In the genomic region with DNA sequence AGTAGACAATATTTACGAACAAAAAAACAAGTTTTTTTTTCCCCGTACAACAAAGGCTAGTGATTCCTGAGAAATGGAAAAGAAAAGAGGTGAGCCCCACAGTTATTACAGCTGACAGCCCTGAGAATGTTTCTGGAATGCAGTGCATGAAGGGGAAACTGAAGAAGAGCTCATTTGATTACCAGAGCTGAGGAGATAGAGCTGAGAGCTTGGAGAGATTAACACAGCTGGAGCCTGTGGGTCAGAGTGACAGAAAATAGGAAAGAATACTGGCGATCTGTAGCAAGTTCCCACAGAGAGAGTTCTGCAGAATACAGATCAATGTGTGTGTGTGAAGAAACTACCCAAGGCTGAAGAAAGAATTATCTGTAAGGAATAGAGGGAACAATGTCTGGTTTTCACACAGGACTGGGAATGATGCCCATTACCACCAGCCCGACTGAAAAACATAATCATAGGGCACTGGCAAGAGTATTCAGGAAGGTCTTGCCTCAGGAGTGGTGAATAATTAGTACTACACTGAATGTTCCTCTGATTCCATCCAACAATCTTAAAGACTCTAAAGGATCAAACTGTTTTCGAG, we compare ENCODE assay signal across 21 cellular contexts.
A peak's percentile ranks its signal among the peaks of the same experiment; 100 is the strongest.
DNase-seq lines count a peak whose midpoint lies in the region; ATAC-seq, FAIRE-seq and TF ChIP-seq lines count a peak whose summit lies in the region.
"Had no signal": no experiment of that assay in that cellular context is flagged by ENCODE, and none has a peak within 500 bp of the region (broad histone marks: within the 10 kb centered on the region; RNA-seq: fewer than 3 reads in every experiment).

No MANE protein-coding gene starts in this region.

- H3K9me3 ChIP-seq in mammary epithelial cell (replicated peaks; ENCODE audit: insufficient read depth, low read length) (no peaks in the 10 kb centered on the region), keratinocyte (ENCODE audit: control insufficient read depth, low read depth, low read length) (no peaks in the 10 kb centered on the region)
- H3K9me3 ChIP-seq: gastroesophageal sphincter had no signal

- no peaks in the 10 kb centered on the region for H4K20me1 ChIP-seq in mammary epithelial cell (ENCODE audit: insufficient read depth, low read length)
- H4K20me1 ChIP-seq in keratinocyte (ENCODE audit: control insufficient read depth, extremely low read depth, insufficient read depth, low read length), result no peaks in the 10 kb centered on the region
- H4K20me1 ChIP-seq: BLaER1 treated with 17β-estradiol and CSF1 and Interleukin-3, amounts not matched to agents 10 nM and 100 nM had no signal

- H3K4me3 ChIP-seq in mammary epithelial cell (replicated peaks in 1 of 3; ENCODE audit: insufficient read depth in 1 of 3, low read depth in 2 of 3, low read length in 3 of 3), result no peak overlapping the region
- no peak overlapping the region for H3K4me3 ChIP-seq in astrocyte of the spinal cord (ENCODE audit: low read depth, low read length)
- no peak overlapping the region for H3K4me3 ChIP-seq in keratinocyte (ENCODE audit: control insufficient read depth in 2 of 3, extremely low read depth in 1 of 3, insufficient read depth in 2 of 3, low read depth in 1 of 3, low read length in 3 of 3)
- H3K4me3 ChIP-seq: BLaER1 treated with 17β-estradiol and CSF1 and Interleukin-3, amounts not matched to agents 10 nM and 100 nM; gastroesophageal sphincter had no signal

- no peaks in the 10 kb centered on the region for H3K4me1 Mint-ChIP-seq in MCF 10A (ENCODE audit: insufficient read depth, unreplicated experiment)
- H3K4me1 Mint-ChIP-seq: activated CD4-positive, alpha-beta memory T cell treated with anti-CD3 and anti-CD28 coated beads, Interleukin-2, amount 10 ng/mL, durations not matched to agents 7 days and 5 days; activated naive CD4-positive, alpha-beta T cell treated with anti-CD3 and anti-CD28 coated beads, Interleukin-2, amount 10 ng/mL, durations not matched to agents 7 days and 5 days had no signal

- FAIRE-seq in keratinocyte (lab: Jason Lieb, UNC), result peak; percentile 44

- no peaks in the 10 kb centered on the region for H3K27me3 Mint-ChIP-seq in MCF 10A (ENCODE audit: insufficient read depth, unreplicated experiment)
- H3K27me3 Mint-ChIP-seq: activated CD4-positive, alpha-beta memory T cell treated with anti-CD3 and anti-CD28 coated beads, Interleukin-2, amount 10 ng/mL, durations not matched to agents 7 days and 5 days; activated naive CD4-positive, alpha-beta T cell treated with anti-CD3 and anti-CD28 coated beads, Interleukin-2, amount 10 ng/mL, durations not matched to agents 7 days and 5 days; activated T-cell treated with anti-CD3 and anti-CD28 coated beads, Interleukin-2, amount 50 U/mL, for 24 hours had no signal

- H3K9me1 ChIP-seq in keratinocyte (ENCODE audit: control insufficient read depth, extremely low read depth, insufficient read depth, low read length), result no peaks in the 10 kb centered on the region

- H3K27ac ChIP-seq in mammary epithelial cell (ENCODE audit: insufficient read depth, low read depth, low read length), result no peak overlapping the region
- no peak overlapping the region for H3K27ac ChIP-seq in keratinocyte (ENCODE audit: control insufficient read depth, insufficient read depth, low read length)
- H3K27ac ChIP-seq: BLaER1 treated with 17β-estradiol and CSF1 and Interleukin-3, amounts not matched to agents 10 nM and 100 nM; brain microvascular endothelial cell; gastroesophageal sphincter; parathyroid adenoma had no signal

- no peaks in the 10 kb centered on the region for H3K36me3 ChIP-seq in mammary epithelial cell (ENCODE audit: insufficient read depth, low read length)
- H3K36me3 ChIP-seq in keratinocyte (ENCODE audit: control insufficient read depth in 2 of 2, extremely low read depth in 1 of 2, insufficient read depth in 2 of 2, low read length in 2 of 2), result no peaks in the 10 kb centered on the region
- H3K36me3 ChIP-seq: BLaER1 treated with 17β-estradiol and CSF1 and Interleukin-3, amounts not matched to agents 10 nM and 100 nM; brain microvascular endothelial cell; gastroesophageal sphincter had no signal

- H3K27me3 ChIP-seq in mammary epithelial cell (ENCODE audit: insufficient read depth, low read length) (no peaks in the 10 kb centered on the region), keratinocyte (ENCODE audit: control insufficient read depth, extremely low read depth, insufficient read depth, low read length) (no peaks in the 10 kb centered on the region)
- H3K27me3 ChIP-seq: BLaER1 treated with 17β-estradiol and CSF1 and Interleukin-3, amounts not matched to agents 10 nM and 100 nM; brain microvascular endothelial cell; gastroesophageal sphincter had no signal

- peaks cover 23% of the 10 kb centered on the region for H3K9me3 Mint-ChIP-seq in MCF 10A (ENCODE audit: unreplicated experiment)

- POLR2A ChIA-PET in MCF 10A (lab: Yijun Ruan, JAX), result no interaction called here

- H3K4me1 ChIP-seq in mammary epithelial cell (ENCODE audit: insufficient read depth, low read length) (no peaks in the 10 kb centered on the region), keratinocyte (ENCODE audit: control insufficient read depth, extremely low read depth, insufficient read depth, low read length) (no peaks in the 10 kb centered on the region)
- H3K4me1 ChIP-seq: BLaER1 treated with 17β-estradiol and CSF1 and Interleukin-3, amounts not matched to agents 10 nM and 100 nM; gastroesophageal sphincter; parathyroid adenoma had no signal

- ATAC-seq in HG02870 (IDR thresholded peaks at IDR 0.05; ENCODE audit: unreplicated experiment), result no peak
- ATAC-seq: gastroesophageal sphincter had no signal

- 7% methylated on average over 5 of the region's 5 CpGs for whole genome bisulfite sequencing in mammary epithelial cell (ENCODE audit: low coverage, missing lambda C conversion rate)

- no peak for TF ChIP-seq CTCF in mammary epithelial cell (conservative IDR thresholded peaks at IDR 0.05 in 1 of 2, IDR thresholded peaks at IDR 0.05 in 1 of 2; ENCODE audit: extremely low read depth in 1 of 2, insufficient read depth in 1 of 2, low read depth in 1 of 2, low read length in 2 of 2)
- no peak for TF ChIP-seq CTCF in MCF 10A (IDR thresholded peaks at IDR 0.05; ENCODE audit: unreplicated experiment)
- TF ChIP-seq CTCF in astrocyte of the spinal cord (IDR thresholded peaks at IDR 0.05; ENCODE audit: low read depth, low read length), result no peak
- no peak for TF ChIP-seq CTCF in keratinocyte (optimal IDR thresholded peaks at IDR 0.05 in 1 of 3, IDR thresholded peaks at IDR 0.05 in 1 of 3, conservative IDR thresholded peaks at IDR 0.05 in 1 of 3; ENCODE audit: extremely low read depth in 1 of 3, insufficient read depth in 2 of 3, low read length in 3 of 3)

- intact Hi-C loops in mammary epithelial cell (cut with micrococcal nuclease), result loop anchor here (10.0 kb wide), 1 partner anchor 207 kb away; no protein-coding TSS in a partner anchor
- intact Hi-C loops in MCF 10A (cut with micrococcal nuclease), result no loop called here

- DNase-seq in mammary epithelial cell (no peak), MCF 10A (ENCODE audit: unreplicated experiment) (no peak), astrocyte of the spinal cord (ENCODE audit: low read depth, low spot score) (peak; percentile 11), keratinocyte (ENCODE audit: low read depth, low spot score) (no peak), NCI-H146 treated with DMSO at 0.1 percent for 48 hours (lab: John Stamatoyannopoulos, UW; ENCODE audit: unreplicated experiment) (no peak), NCI-H82 treated with DMSO at 0.1 percent for 48 hours (lab: John Stamatoyannopoulos, UW; ENCODE audit: unreplicated experiment) (no peak), DMS153 (lab: John Stamatoyannopoulos, UW) (no peak)
- DNase-seq: 8988T; activated CD4-positive, alpha-beta memory T cell treated with anti-CD3 and anti-CD28 coated beads, Interleukin-2, amount 10 ng/mL, durations not matched to agents 7 days and 5 days; activated naive CD4-positive, alpha-beta T cell treated with anti-CD3 and anti-CD28 coated beads, Interleukin-2, amount 10 ng/mL, durations not matched to agents 7 days and 5 days; activated T-cell treated with anti-CD3 and anti-CD28 coated beads, Interleukin-2, amount 50 U/mL, for 24 hours; brain microvascular endothelial cell; GDM1; NCI-H1694; SHP77; stimulated activated CD4-positive, alpha-beta T cell treated with anti-CD3 and anti-CD28 coated beads, Interleukin-12 subunit alpha, Interleukin-12 subunit beta, amount 100 ng/mL, for 4 hours; T-helper 1 cell had no signal

- no TSS peak for BruUV-seq in mammary epithelial cell (replicated peaks; lab: Mats Ljungman, UMichigan)
- BruUV-seq in MCF 10A (replicated peaks; lab: Mats Ljungman, UMichigan), result no TSS peak

- H2AFZ ChIP-seq in mammary epithelial cell (ENCODE audit: low read depth, low read length) (peak overlapping the region; percentile 51), keratinocyte (ENCODE audit: control insufficient read depth, low read length) (no peak overlapping the region)
- H2AFZ ChIP-seq: parathyroid adenoma had no signal

- H3K9ac ChIP-seq in mammary epithelial cell (ENCODE audit: insufficient read depth, low read length), result no peak overlapping the region
- no peak overlapping the region for H3K9ac ChIP-seq in keratinocyte (ENCODE audit: control insufficient read depth, extremely low read depth, insufficient read depth, low read length)
- H3K9ac ChIP-seq: BLaER1 treated with 17β-estradiol and CSF1 and Interleukin-3, amounts not matched to agents 10 nM and 100 nM; parathyroid adenoma had no signal

- CTCF ChIA-PET in mammary epithelial cell (lab: Charles Lee; ENCODE audit: low non-redundant PET), result interaction anchor here (0.7 kb wide), 1 partner anchor 131 kb away, joined by 5 read pairs; no protein-coding TSS in a partner anchor
- CTCF ChIA-PET in MCF 10A (lab: Yijun Ruan, JAX), result interaction anchor here (0.8 to 1.4 kb wide), 3 partner anchors 10 to 30 kb away, joined by 3 to 5 read pairs (median 3); no protein-coding TSS in a partner anchor

- H3K79me2 ChIP-seq in mammary epithelial cell (ENCODE audit: insufficient read depth, low read length) (no peaks in the 10 kb centered on the region), keratinocyte (ENCODE audit: control insufficient read depth, insufficient read depth, low read length) (no peaks in the 10 kb centered on the region)
- H3K79me2 ChIP-seq: parathyroid adenoma had no signal

- in situ Hi-C loops in mammary epithelial cell (cut with MboI; ENCODE audit: low sequenced_read_pairs in 2 of 2) (no loop called here), astrocyte of the spinal cord (cut with HindIII; ENCODE audit: low sequenced_read_pairs) (no loop called here)

- no peaks in the 10 kb centered on the region for H3K36me3 Mint-ChIP-seq in MCF 10A (ENCODE audit: insufficient read depth, unreplicated experiment)
- H3K36me3 Mint-ChIP-seq: activated naive CD4-positive, alpha-beta T cell treated with anti-CD3 and anti-CD28 coated beads, Interleukin-2, amount 10 ng/mL, durations not matched to agents 7 days and 5 days had no signal

- dilution Hi-C loops in mammary epithelial cell (cut with HindIII; ENCODE audit: low sequenced_read_pairs) (no loop called here), keratinocyte (cut with MboI; ENCODE audit: extremely low pct_ligation_motif_present, low sequenced_read_pairs) (no loop called here)

- no peak overlapping the region for H3K27ac Mint-ChIP-seq in MCF 10A (ENCODE audit: low read depth, unreplicated experiment)
- H3K27ac Mint-ChIP-seq: activated CD4-positive, alpha-beta memory T cell treated with anti-CD3 and anti-CD28 coated beads, Interleukin-2, amount 10 ng/mL, durations not matched to agents 7 days and 5 days; activated naive CD4-positive, alpha-beta T cell treated with anti-CD3 and anti-CD28 coated beads, Interleukin-2, amount 10 ng/mL, durations not matched to agents 7 days and 5 days; activated T-cell treated with anti-CD3 and anti-CD28 coated beads, Interleukin-2, amount 50 U/mL, for 24 hours had no signal

- no peak overlapping the region for H3K4me2 ChIP-seq in mammary epithelial cell (ENCODE audit: insufficient read depth, low read depth, low read length)
- no peak overlapping the region for H3K4me2 ChIP-seq in keratinocyte (ENCODE audit: control insufficient read depth, extremely low read depth, insufficient read depth, low read depth, low read length)
- H3K4me2 ChIP-seq: BLaER1 treated with 17β-estradiol and CSF1 and Interleukin-3, amounts not matched to agents 10 nM and 100 nM had no signal

- H3K4me3 Mint-ChIP-seq in MCF 10A (ENCODE audit: unreplicated experiment), result no peak overlapping the region
- H3K4me3 Mint-ChIP-seq: activated CD4-positive, alpha-beta memory T cell treated with anti-CD3 and anti-CD28 coated beads, Interleukin-2, amount 10 ng/mL, durations not matched to agents 7 days and 5 days; activated naive CD4-positive, alpha-beta T cell treated with anti-CD3 and anti-CD28 coated beads, Interleukin-2, amount 10 ng/mL, durations not matched to agents 7 days and 5 days; activated T-cell treated with anti-CD3 and anti-CD28 coated beads, Interleukin-2, amount 50 U/mL, for 24 hours had no signal
